10 cellular contexts compared by ENCODE assay signal in the genomic region with DNA sequence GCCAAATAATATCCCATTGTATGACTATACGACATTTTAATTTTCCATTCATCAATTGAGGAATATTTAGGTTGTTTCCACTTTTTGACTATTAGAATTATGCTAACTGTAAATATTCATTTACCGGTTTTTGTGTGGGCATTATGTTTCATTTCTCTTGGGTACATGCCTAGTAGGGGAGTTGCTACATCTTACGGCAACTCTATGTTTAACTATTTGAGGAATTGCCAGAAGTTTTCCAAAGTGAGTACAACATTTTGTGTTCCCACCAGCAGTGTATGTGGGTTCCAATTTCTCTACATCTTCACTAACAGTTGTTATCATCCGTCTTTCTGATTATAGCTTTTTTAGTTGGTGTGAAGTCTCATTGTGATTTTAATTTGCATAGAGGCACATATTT. TPM values are rescaled to one million over a fixed set of nuclear protein-coding genes. Genes with fewer than 3 reads are reported as not detected.
DNase-seq lines count a peak whose midpoint lies in the region; ATAC-seq and TF ChIP-seq lines count a peak whose summit lies in the region.
"Had no signal": no experiment of that assay in that cellular context is flagged by ENCODE, and none has a peak within 500 bp of the region (broad histone marks: within the 10 kb centered on the region; RNA-seq: fewer than 3 reads in every experiment).

No MANE protein-coding gene starts in this region.

- peak overlapping the region; percentile 86 for H3K4me3 Mint-ChIP-seq in activated naive CD4-positive, alpha-beta T cell treated with anti-CD3 and anti-CD28 coated beads, Interleukin-2, amount 10 ng/mL, durations not matched to agents 7 days and 5 days
- peak overlapping the region; percentile 70 for H3K4me3 Mint-ChIP-seq in activated CD8-positive, alpha-beta T cell treated with anti-CD3 and anti-CD28 coated beads, Interleukin-2, amount 10 ng/mL, durations not matched to agents 7 days and 5 days

- peaks cover 40% of the 10 kb centered on the region for H3K4me1 Mint-ChIP-seq in activated naive CD4-positive, alpha-beta T cell treated with anti-CD3 and anti-CD28 coated beads, Interleukin-2, amount 10 ng/mL, durations not matched to agents 7 days and 5 days
- H3K4me1 Mint-ChIP-seq in activated CD8-positive, alpha-beta T cell treated with anti-CD3 and anti-CD28 coated beads, Interleukin-2, amount 10 ng/mL, durations not matched to agents 7 days and 5 days (ENCODE audit: low read depth) = peaks cover 31% of the 10 kb centered on the region

- no peak for TF ChIP-seq CTCF in GM10248 (IDR thresholded peaks at IDR 0.05; ENCODE audit: control extremely low read depth, extremely low read depth, low read depth, missing control alignments)

- peak overlapping the region; percentile 80 for H3K4me3 ChIP-seq in iPS-18a (ENCODE audit: low read length)
- H3K4me3 ChIP-seq in subcutaneous abdominal adipose tissue (ENCODE audit: low read depth in 1 of 5, low read length in 5 of 5) = peak overlapping the region in 3 of 5 donors; percentile 92 to 95 (median 94)

- H3K9ac ChIP-seq in iPS-18a (ENCODE audit: low read length) (no peak overlapping the region), subcutaneous abdominal adipose tissue (ENCODE audit: low read length in 5 of 5) (peak overlapping the region in 2 of 5 donors; percentile 89 to 90)

- CTCF ChIA-PET in activated naive CD4-positive, alpha-beta T cell treated with anti-CD3 and anti-CD28 coated beads, Interleukin-2, amount 10 ng/mL, durations not matched to agents 7 days and 5 days (lab: Charles Lee) = no interaction called here
- CTCF ChIA-PET in activated CD8-positive, alpha-beta T cell treated with anti-CD3 and anti-CD28 coated beads, Interleukin-2, amount 10 ng/mL, durations not matched to agents 7 days and 5 days (lab: Charles Lee) = no interaction called here
- CTCF ChIA-PET in GM10248 (lab: Yijun Ruan, JAX) = interaction anchor here (0.9 to 1.3 kb wide), 3 partner anchors 9 to 44 kb away, joined by 3 read pairs; no protein-coding TSS in a partner anchor

- H3K9me3 ChIP-seq in iPS-18a (ENCODE audit: control insufficient read depth, low read depth, low read length) (peaks cover 5% of the 10 kb centered on the region), subcutaneous abdominal adipose tissue (ENCODE audit: control insufficient read depth in 5 of 5, low read length in 5 of 5) (peaks cover 0 to 4% (median 0%) of the 10 kb centered on the region in 5 donors)

- no peaks in the 10 kb centered on the region for H3K27me3 Mint-ChIP-seq in activated naive CD4-positive, alpha-beta T cell treated with anti-CD3 and anti-CD28 coated beads, Interleukin-2, amount 10 ng/mL, durations not matched to agents 7 days and 5 days
- H3K27me3 Mint-ChIP-seq in activated CD8-positive, alpha-beta T cell treated with anti-CD3 and anti-CD28 coated beads, Interleukin-2, amount 10 ng/mL, durations not matched to agents 7 days and 5 days (ENCODE audit: low read depth) = no peaks in the 10 kb centered on the region

- H3K4me1 ChIP-seq in iPS-18a (ENCODE audit: control insufficient read depth, low read depth, low read length) (peaks cover 5% of the 10 kb centered on the region), subcutaneous abdominal adipose tissue (ENCODE audit: control insufficient read depth in 5 of 5, insufficient read depth in 5 of 5, low read length in 5 of 5) (peaks cover 2 to 25% (median 21%) of the 10 kb centered on the region in 5 donors)

- POLR2A ChIA-PET in activated CD8-positive, alpha-beta T cell treated with anti-CD3 and anti-CD28 coated beads, Interleukin-2, amount 10 ng/mL, durations not matched to agents 7 days and 5 days (lab: Charles Lee) = interaction anchor here (1.6 kb wide), 1 partner anchor 53 kb away, joined by 10 read pairs; the partner anchor contains the start of gene VPS4B
- POLR2A ChIA-PET in GM10248 (lab: Yijun Ruan, JAX) = no interaction called here

- H3K27me3 ChIP-seq in iPS-18a (ENCODE audit: control insufficient read depth, insufficient read depth, low read length) = no peaks in the 10 kb centered on the region
- H3K27me3 ChIP-seq in subcutaneous abdominal adipose tissue (ENCODE audit: control insufficient read depth in 5 of 5, insufficient read depth in 4 of 5, low read length in 5 of 5) = no peaks in the 10 kb centered on the region

- H3K9me3 Mint-ChIP-seq in activated naive CD4-positive, alpha-beta T cell treated with anti-CD3 and anti-CD28 coated beads, Interleukin-2, amount 10 ng/mL, durations not matched to agents 7 days and 5 days = peaks cover 18% of the 10 kb centered on the region
- H3K9me3 Mint-ChIP-seq in activated CD8-positive, alpha-beta T cell treated with anti-CD3 and anti-CD28 coated beads, Interleukin-2, amount 10 ng/mL, durations not matched to agents 7 days and 5 days (ENCODE audit: insufficient read depth) = peaks cover 7% of the 10 kb centered on the region

- no peak for DNase-seq in activated naive CD4-positive, alpha-beta T cell treated with anti-CD3 and anti-CD28 coated beads, Interleukin-2, amount 10 ng/mL, durations not matched to agents 7 days and 5 days
- no peak for DNase-seq in activated naive CD4-positive, alpha-beta T cell (lab: John Stamatoyannopoulos, UW)
- no peak for DNase-seq in activated CD8-positive, alpha-beta T cell treated with anti-CD3 and anti-CD28 coated beads, Interleukin-2, amount 10 ng/mL, durations not matched to agents 7 days and 5 days
- no peak for DNase-seq in GM10248 (ENCODE audit: extremely low spot score)
- no peak for DNase-seq in dermis blood vessel endothelial cell
- no peak for DNase-seq in Kasumi-1 (lab: John Stamatoyannopoulos, UW)
- DNase-seq: activated effector memory CD4-positive, alpha-beta T cell treated with anti-CD3 and anti-CD28 coated beads, Interleukin-2, amount 50 U/mL, for 16 hours; small intestine had no signal

- ATAC-seq in activated CD8-positive, alpha-beta T cell treated with anti-CD3 and anti-CD28 coated beads, Interleukin-2, amount 10 ng/mL, durations not matched to agents 7 days and 5 days = no peak

- H3K36me3 Mint-ChIP-seq in activated naive CD4-positive, alpha-beta T cell treated with anti-CD3 and anti-CD28 coated beads, Interleukin-2, amount 10 ng/mL, durations not matched to agents 7 days and 5 days = peaks cover 29% of the 10 kb centered on the region
- H3K36me3 Mint-ChIP-seq in activated CD8-positive, alpha-beta T cell treated with anti-CD3 and anti-CD28 coated beads, Interleukin-2, amount 10 ng/mL, durations not matched to agents 7 days and 5 days (ENCODE audit: low read depth) = peaks cover 25% of the 10 kb centered on the region

- no peak overlapping the region for H3K27ac Mint-ChIP-seq in activated naive CD4-positive, alpha-beta T cell treated with anti-CD3 and anti-CD28 coated beads, Interleukin-2, amount 10 ng/mL, durations not matched to agents 7 days and 5 days
- H3K27ac Mint-ChIP-seq in activated CD8-positive, alpha-beta T cell treated with anti-CD3 and anti-CD28 coated beads, Interleukin-2, amount 10 ng/mL, durations not matched to agents 7 days and 5 days = no peak overlapping the region

- no peak overlapping the region for H3K27ac ChIP-seq in iPS-18a (ENCODE audit: low read length)
- peak overlapping the region; percentile 93 for H3K27ac ChIP-seq in subcutaneous abdominal adipose tissue (ENCODE audit: low read depth, low read length)

- H3K36me3 ChIP-seq in iPS-18a (ENCODE audit: control insufficient read depth, low read depth, low read length) (no peaks in the 10 kb centered on the region), subcutaneous abdominal adipose tissue (ENCODE audit: control insufficient read depth in 5 of 5, insufficient read depth in 5 of 5, low read length in 5 of 5) (no peaks in the 10 kb centered on the region)

RNA-seq across cellular contexts. Expression of gene KDSR, which starts 1.6 kb away (rescaled TPM):
- 10 to 100 TPM; 38.2 to 38.4 TPM for total RNA-seq in activated CD8-positive, alpha-beta T cell treated with anti-CD3 and anti-CD28 coated beads, Interleukin-2, amount 10 ng/mL, durations not matched to agents 7 days and 5 days
- total RNA-seq in dermis blood vessel endothelial cell = 26.5 and 34.9 TPM in 2 replicates

RNA-seq across cellular contexts. Expression of gene BCL2, which starts 49.0 kb away (rescaled TPM):
- total RNA-seq in activated CD8-positive, alpha-beta T cell treated with anti-CD3 and anti-CD28 coated beads, Interleukin-2, amount 10 ng/mL, durations not matched to agents 7 days and 5 days = 100 to 1,000 TPM; 140 TPM
- total RNA-seq in dermis blood vessel endothelial cell = 0.88 and 1.4 TPM in 2 replicates

RNA-seq across cellular contexts. Expression of gene VPS4B, which starts 53.7 kb away (rescaled TPM):
- 10 to 100 TPM; 62.8 to 67.2 TPM for total RNA-seq in activated CD8-positive, alpha-beta T cell treated with anti-CD3 and anti-CD28 coated beads, Interleukin-2, amount 10 ng/mL, durations not matched to agents 7 days and 5 days
- total RNA-seq in dermis blood vessel endothelial cell = 55.3 and 59.1 TPM in 2 replicates

Comparison
In these comparisons a context has a peak if more than half of its experiments do, and no peak if none do; other contexts are left out.
1. RNA of gene BCL2, which starts 49.0 kb away (total RNA-seq): 140 TPM in activated CD8-positive, alpha-beta T cell treated with anti-CD3 and anti-CD28 coated beads, Interleukin-2, amount 10 ng/mL, durations not matched to agents 7 days and 5 days; 0.88 to 1.4 TPM in dermis blood vessel endothelial cell; every median in the first group is over 10 times any median in the second.